ENCODE assay signal across 2 cellular contexts in genomic region chr1:246261641-246262040, GRCh38.
TF ChIP-seq lines count a peak whose summit lies in the region.

No MANE protein-coding gene starts in this region.

TF ChIP-seq in GM23338, 12 proteins besides CTCF, POLR2A, EP300 and RAD21:
- no peak for TF ChIP-seq POLR2AphosphoS5 (IDR thresholded peaks at IDR 0.05; ENCODE audit: low read depth)
- no peak for TF ChIP-seq EZH2 (IDR thresholded peaks at IDR 0.05; ENCODE audit: low read depth, unreplicated experiment)

TF ChIP-seq in H1, 55 proteins besides CTCF, POLR2A, EP300 and RAD21:
- TF ChIP-seq BACH1 (IDR thresholded peaks at IDR 0.05; ENCODE audit: low read length) = no peak
- no peak for TF ChIP-seq SP2 (IDR thresholded peaks at IDR 0.05; ENCODE audit: low read length)
- TF ChIP-seq EGR1 (IDR thresholded peaks at IDR 0.05; ENCODE audit: borderline replicate concordance, low read depth, low read length) = no peak
- no peak for TF ChIP-seq TAF7 (optimal IDR thresholded peaks at IDR 0.05; ENCODE audit: borderline replicate concordance, low read depth, low read length)
- no peak for TF ChIP-seq TCF12 (IDR thresholded peaks at IDR 0.05; ENCODE audit: low read depth, low read length)
- no peak for TF ChIP-seq ATF2 (IDR thresholded peaks at IDR 0.05; ENCODE audit: low read length)
- no peak for TF ChIP-seq SAP30 (IDR thresholded peaks at IDR 0.05; ENCODE audit: insufficient read depth, insufficient replicate concordance, low read length)
- no peak for TF ChIP-seq NANOG (IDR thresholded peaks at IDR 0.05; ENCODE audit: insufficient read depth, low read depth, low read length, poor library complexity, severe bottlenecking)
- TF ChIP-seq MAX (IDR thresholded peaks at IDR 0.05) = no peak
- no peak for TF ChIP-seq MAFK (IDR thresholded peaks at IDR 0.05; ENCODE audit: low read depth, low read length)
- TF ChIP-seq RFX5 (IDR thresholded peaks at IDR 0.05; ENCODE audit: borderline replicate concordance, low read depth, low read length) = no peak
- no peak for TF ChIP-seq SP4 (IDR thresholded peaks at IDR 0.05; ENCODE audit: low read length)
